ENCODE assay signal across 23 cellular contexts in genomic region chr2:242015366-242016065, GRCh38.
"Had no signal": no experiment of that assay in that cellular context is flagged by ENCODE, and none has a peak within 500 bp of the region (broad histone marks: within the 10 kb centered on the region; RNA-seq: fewer than 3 reads in every experiment).

No MANE protein-coding gene starts in this region.

- H3K27me3 Mint-ChIP-seq: activated CD4-positive, alpha-beta memory T cell treated with anti-CD3 and anti-CD28 coated beads for 36 hours; activated naive CD8-positive, alpha-beta T cell treated with anti-CD3 and anti-CD28 coated beads for 36 hours; stimulated activated naive CD8-positive, alpha-beta T cell treated with anti-CD3 and anti-CD28 coated beads, Interleukin-15, Interleukin-2, amounts not matched to agents 100 ng/mL and 50 ng/mL, for 24 hours had no signal

- H3K27me3 ChIP-seq: body of pancreas, tibial nerve had no signal

- H3K9me3 Mint-ChIP-seq: activated B cell treated with CpG ODN at 0.5 μM for 24 hours; activated CD4-positive, alpha-beta memory T cell treated with anti-CD3 and anti-CD28 coated beads for 36 hours; activated T-cell treated with anti-CD3 and anti-CD28 coated beads, Interleukin-2, amount 50 U/mL, for 72 hours; stimulated activated naive CD8-positive, alpha-beta T cell treated with anti-CD3 and anti-CD28 coated beads, Interleukin-15, Interleukin-2, amounts not matched to agents 100 ng/mL and 50 ng/mL, for 24 hours; T-cell had no signal

- H3K36me3 Mint-ChIP-seq: activated CD4-positive, alpha-beta memory T cell treated with anti-CD3 and anti-CD28 coated beads for 36 hours; activated naive CD8-positive, alpha-beta T cell treated with anti-CD3 and anti-CD28 coated beads for 36 hours; T-cell had no signal

- H3K9me3 ChIP-seq: body of pancreas, left ventricle myocardium inferior, tibial nerve had no signal

- H3K4me1 ChIP-seq: left ventricle myocardium inferior had no signal

- H3K4me1 Mint-ChIP-seq: nephron progenitor cell had no signal

- H3K27ac ChIP-seq: body of pancreas, left ventricle myocardium inferior, tibial nerve had no signal

- H3K27ac Mint-ChIP-seq: activated B cell treated with CpG ODN at 0.5 μM for 24 hours; activated CD4-positive, alpha-beta memory T cell treated with anti-CD3 and anti-CD28 coated beads for 36 hours; activated naive CD8-positive, alpha-beta T cell treated with anti-CD3 and anti-CD28 coated beads for 36 hours; activated T-cell treated with anti-CD3 and anti-CD28 coated beads, Interleukin-2, amount 50 U/mL, for 72 hours; nephron progenitor cell; stimulated activated naive CD8-positive, alpha-beta T cell treated with anti-CD3 and anti-CD28 coated beads, Interleukin-15, Interleukin-2, amounts not matched to agents 100 ng/mL and 50 ng/mL, for 24 hours; T-cell had no signal

- H3K36me3 ChIP-seq: left ventricle myocardium inferior, tibial nerve had no signal

- ATAC-seq: activated T-cell treated with anti-CD3 and anti-CD28 coated beads, Interleukin-2, amount 50 U/mL, for 72 hours; body of pancreas; SK-N-SH treated with all-trans-retinoic acid at 6 μM for 48 hours; T-cell had no signal

- FAIRE-seq: endometrium, kidney had no signal

- H3K4me3 ChIP-seq: body of pancreas, left ventricle myocardium inferior, tibial nerve had no signal

- H3K4me3 Mint-ChIP-seq: activated B cell treated with CpG ODN at 0.5 μM for 24 hours; activated CD4-positive, alpha-beta memory T cell treated with anti-CD3 and anti-CD28 coated beads for 36 hours; activated naive CD8-positive, alpha-beta T cell treated with anti-CD3 and anti-CD28 coated beads for 36 hours; activated T-cell treated with anti-CD3 and anti-CD28 coated beads, Interleukin-2, amount 50 U/mL, for 72 hours; nephron progenitor cell; stimulated activated naive CD8-positive, alpha-beta T cell treated with anti-CD3 and anti-CD28 coated beads, Interleukin-15, Interleukin-2, amounts not matched to agents 100 ng/mL and 50 ng/mL, for 24 hours; T-cell had no signal

- DNase-seq: activated B cell treated with CpG ODN at 0.5 μM for 24 hours; activated CD4-positive, alpha-beta memory T cell treated with anti-CD3 and anti-CD28 coated beads for 36 hours; activated CD4-positive, alpha-beta T cell treated with anti-CD3 and anti-CD28 coated beads for 4 hours; activated gamma-delta T cell treated with Interleukin-2 at 50 U/mL for 16 hours; activated naive CD8-positive, alpha-beta T cell treated with anti-CD3 and anti-CD28 coated beads for 36 hours; activated T-cell treated with anti-CD3 and anti-CD28 coated beads, Interleukin-2, amount 50 U/mL, for 72 hours; amniotic stem cell; caudate nucleus; erythroblast; foreskin melanocyte; hypothalamus; kidney; left ventricle myocardium inferior; mammary epithelial cell; nephron progenitor cell; nucleus accumbens; stimulated activated CD4-positive, alpha-beta T cell treated with anti-CD3 and anti-CD28 coated beads, Interleukin-2, amount 100 ng/mL, for 24 hours had no signal
